ENCODE assay signal across 8 cellular contexts in the genomic region with DNA sequence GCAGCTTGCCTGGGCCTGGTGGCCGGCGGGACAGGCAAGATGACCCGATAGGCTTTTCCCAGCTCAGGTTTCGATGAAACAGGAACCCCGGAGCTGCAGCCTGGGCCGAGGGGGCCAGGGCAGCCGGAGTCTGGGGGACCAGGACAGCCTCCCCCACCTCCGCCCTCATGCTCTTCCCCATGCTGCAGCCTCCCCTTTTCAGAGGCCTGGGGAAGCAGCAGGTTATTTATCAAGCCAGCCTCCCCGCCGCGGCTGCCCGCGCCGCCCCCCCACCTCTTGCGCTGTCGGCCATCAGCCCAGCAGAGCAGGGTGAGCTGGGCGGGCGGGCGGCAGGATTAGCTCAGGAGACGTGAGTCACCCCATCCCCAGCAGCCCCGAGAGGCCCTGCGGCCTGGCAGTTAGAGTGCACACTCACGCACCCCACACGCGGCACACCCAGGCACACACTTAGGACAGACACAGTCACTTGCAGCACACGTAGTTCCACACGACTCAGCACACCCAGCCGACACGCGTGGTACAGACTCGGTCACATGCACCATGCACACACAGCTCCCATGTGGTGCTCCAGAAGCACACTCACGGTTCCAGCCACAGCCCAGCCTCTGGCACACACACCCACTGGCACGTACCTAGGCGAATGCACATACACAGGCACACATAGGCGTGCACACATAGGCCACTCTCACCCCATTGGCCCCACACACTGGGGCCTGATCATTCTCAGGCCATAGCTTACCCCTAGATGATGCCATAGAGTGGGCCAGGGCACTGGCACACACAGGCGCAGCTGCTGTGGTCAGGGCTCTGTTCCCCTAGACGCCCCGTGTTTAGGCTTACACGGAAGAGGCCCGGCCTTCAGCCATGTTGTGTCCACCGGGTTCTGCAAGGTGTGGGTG. TPM values are rescaled to one million over a fixed set of nuclear protein-coding genes. Genes with fewer than 3 reads are reported as not detected.
DNase-seq lines count a peak whose midpoint lies in the region; ATAC-seq, FAIRE-seq and TF ChIP-seq lines count a peak whose summit lies in the region.

No MANE protein-coding gene starts in this region.

- no peak for DNase-seq in GM12891 (ENCODE audit: insufficient read length, low spot score)
- DNase-seq in HK-2 (ENCODE audit: unreplicated experiment): peak; percentile 89
- peak; percentile 69 for DNase-seq in activated B cell treated with CpG ODN at 0.5 μM for 24 hours
- peak; percentile 89 for DNase-seq in cardiac septum (ENCODE audit: low spot score)
- DNase-seq in putamen (ENCODE audit: low spot score): peak; percentile 72
- DNase-seq in stimulated activated CD4-positive, alpha-beta T cell treated with anti-CD3 and anti-CD28 coated beads, Interleukin-4, amount 100 ng/mL, for 24 hours: no peak
- no peak for DNase-seq in NCI-H2081 treated with DMSO at 0.1 percent for 48 hours (lab: John Stamatoyannopoulos, UW)

- peak; percentile 75 for FAIRE-seq in GM12891 (lab: Jason Lieb, UNC)

- peaks cover 11% of the 10 kb centered on the region for H3K36me3 Mint-ChIP-seq in activated B cell treated with CpG ODN at 0.5 μM for 24 hours (ENCODE audit: low read depth)

- no peak for TF ChIP-seq POLR2A in GM12891 (IDR thresholded peaks at IDR 0.05; ENCODE audit: low read depth, low read length)

- H3K27ac Mint-ChIP-seq in activated B cell treated with CpG ODN at 0.5 μM for 24 hours: peak overlapping the region; percentile 96

- peak; percentile 71 for ATAC-seq in activated B cell treated with CpG ODN at 0.5 μM for 24 hours (ENCODE audit: low read depth)
- no peak for ATAC-seq in HG03354 (IDR thresholded peaks at IDR 0.05; ENCODE audit: poor library complexity, severe bottlenecking, unreplicated experiment)

- peaks cover 94% of the 10 kb centered on the region for H3K4me1 Mint-ChIP-seq in activated B cell treated with CpG ODN at 0.5 μM for 24 hours

- H3K27me3 Mint-ChIP-seq in activated B cell treated with CpG ODN at 0.5 μM for 24 hours: no peaks in the 10 kb centered on the region

- CTCF ChIA-PET in activated B cell treated with CpG ODN at 0.5 μM for 24 hours (lab: Charles Lee): interaction anchor here (1.1 to 5.5 kb wide), 4 partner anchors 9 to 25 kb away, joined by 3 to 51 read pairs (median 14); partner anchors contain the start of gene CXXC5

- POLR2A ChIA-PET in activated B cell treated with CpG ODN at 0.5 μM for 24 hours (lab: Charles Lee): interaction anchor here (0.6 to 17.0 kb wide), 18 partner anchors 5 to 273 kb away, joined by 3 to 676 read pairs (median 5); partner anchors contain the start of gene CXXC5

- H3K9me3 Mint-ChIP-seq in activated B cell treated with CpG ODN at 0.5 μM for 24 hours: no peaks in the 10 kb centered on the region

- TF ChIP-seq CTCF in activated B cell treated with CpG ODN at 0.5 μM for 24 hours (IDR thresholded peaks at IDR 0.05): no peak

- intact Hi-C loops in activated B cell treated with CpG ODN at 0.5 μM for 24 hours (cut with micrococcal nuclease) (loop anchor here (1.0 to 2.0 kb wide), 4 partner anchors 8 to 50 kb away; no protein-coding TSS in a partner anchor), cardiac septum (cut with DNase I) (no loop called here)

- H3K4me3 Mint-ChIP-seq in activated B cell treated with CpG ODN at 0.5 μM for 24 hours: peak overlapping the region; percentile 75

TF ChIP-seq in GM12891, 5 proteins besides CTCF, POLR2A, EP300 and RAD21:
- TF ChIP-seq SPI1 (IDR thresholded peaks at IDR 0.05; ENCODE audit: low read depth, low read length) (peak; percentile 17; the same call in 1 of the 2 replicates), TAF1 (IDR thresholded peaks at IDR 0.05; ENCODE audit: low read depth, low read length) (no peak), POLR2AphosphoS5 (IDR thresholded peaks at IDR 0.05; ENCODE audit: low read depth, low read length) (no peak)

RNA-seq across cellular contexts. Expression of gene CXXC5, which starts 13.0 kb away (rescaled TPM):
- 29.4 TPM for polyA plus RNA-seq in GM12891 (2012; ENCODE audit: low read depth, missing spikeins)
- 94.9 and 115 TPM in 2 replicates for total RNA-seq in activated B cell treated with CpG ODN at 0.5 μM for 24 hours
- 49.3 TPM for total RNA-seq in cardiac septum

Comparison
In these comparisons a context has a peak if more than half of its experiments do, and no peak if none do; other contexts are left out.
1. DNase-seq: peak in HK-2 (single experiment), activated B cell treated with CpG ODN at 0.5 μM for 24 hours (single experiment), cardiac septum (single experiment) and putamen (single experiment); none in GM12891 (single experiment), stimulated activated CD4-positive, alpha-beta T cell treated with anti-CD3 and anti-CD28 coated beads, Interleukin-4, amount 100 ng/mL, for 24 hours (single experiment) and NCI-H2081 treated with DMSO at 0.1 percent for 48 hours (single experiment).